8 cellular contexts compared by ENCODE assay signal in the genomic region with DNA sequence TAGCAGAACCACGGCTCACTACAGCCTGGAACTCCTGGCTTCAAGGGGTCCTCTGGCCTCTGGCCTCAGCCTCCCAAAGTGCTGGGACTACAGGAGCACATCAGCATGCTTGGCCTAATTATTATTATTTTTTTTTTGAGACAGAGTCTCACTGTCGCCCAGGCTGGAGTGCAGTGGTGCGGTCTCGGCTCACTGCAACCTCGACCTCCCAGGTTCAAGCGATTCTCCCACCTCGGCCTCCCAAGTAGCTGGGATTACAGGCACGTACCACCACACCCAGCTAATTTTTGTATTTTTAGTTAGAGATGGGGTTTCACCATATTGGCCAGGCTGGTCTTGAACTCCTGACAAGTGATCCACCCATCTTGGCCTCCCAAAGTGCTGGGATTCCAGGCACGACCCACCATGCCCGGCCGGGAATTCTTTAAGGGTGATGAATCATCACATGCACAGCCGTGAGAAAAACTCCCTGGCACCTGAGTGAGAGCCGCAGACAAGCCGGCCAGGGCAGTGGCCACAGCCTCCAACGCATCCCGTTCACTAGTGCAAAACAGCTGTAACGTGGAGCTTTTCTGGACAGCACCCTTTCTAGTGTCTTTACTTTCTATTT. TPM values are rescaled to one million over a fixed set of nuclear protein-coding genes. Genes with fewer than 3 reads are reported as not detected.
DNase-seq lines count a peak whose midpoint lies in the region; FAIRE-seq and TF ChIP-seq lines count a peak whose summit lies in the region.
"Not testable (repeated sequence)": the region's sequence is repeated elsewhere in the genome, so short reads cannot be mapped to it uniquely, and the experiment has no call there.

No MANE protein-coding gene starts in this region.

- intact Hi-C loops in CD4-positive, alpha-beta memory T cell (cut with micrococcal nuclease): not testable (repeated sequence)

- peak overlapping the region; percentile 14 to 36 for H3K4me3 ChIP-seq in CD4-positive, alpha-beta memory T cell (ENCODE audit: low read length in 2 of 2)
- H3K4me3 ChIP-seq in SK-N-MC: peak overlapping the region; percentile 91; the same call in 1 of the 2 replicates
- peak overlapping the region; percentile 7 for H3K4me3 ChIP-seq in effector memory CD4-positive, alpha-beta T cell (ENCODE audit: insufficient read depth, low read depth, low read length, poor library complexity, severe bottlenecking)
- not testable (repeated sequence) for H3K4me3 ChIP-seq in thymus (ENCODE audit: low read length)

- not testable (repeated sequence) for DNase-seq in CD4-positive, alpha-beta memory T cell; SK-N-MC (ENCODE audit: low read depth, low spot score); activated naive CD4-positive, alpha-beta T cell treated with anti-CD3 and anti-CD28 coated beads, Interleukin-2, amount 10 ng/mL, durations not matched to agents 7 days and 5 days; effector memory CD4-positive, alpha-beta T cell; neural crest cell (ENCODE audit: low read depth, low spot score)
- DNase-seq in HTR-8/SVneo (ENCODE audit: insufficient read length, low spot score) (peak; percentile 90), iris pigment epithelial cell (ENCODE audit: low read depth) (peak; percentile 87)

- H3K27me3 ChIP-seq in CD4-positive, alpha-beta memory T cell (ENCODE audit: insufficient read depth, low read length); effector memory CD4-positive, alpha-beta T cell (replicated peaks; ENCODE audit: control insufficient read depth, insufficient read depth, low read length, poor library complexity, severe bottlenecking); thymus (ENCODE audit: control insufficient read depth, insufficient read depth): not testable (repeated sequence)

- H3K9me3 Mint-ChIP-seq in CD4-positive, alpha-beta memory T cell; activated naive CD4-positive, alpha-beta T cell treated with anti-CD3 and anti-CD28 coated beads, Interleukin-2, amount 10 ng/mL, durations not matched to agents 7 days and 5 days; neural crest cell: not testable (repeated sequence)

- H3K36me3 Mint-ChIP-seq in CD4-positive, alpha-beta memory T cell: peaks cover 0 to 16% of the 10 kb centered on the region in 2 donors
- H3K36me3 Mint-ChIP-seq in activated naive CD4-positive, alpha-beta T cell treated with anti-CD3 and anti-CD28 coated beads, Interleukin-2, amount 10 ng/mL, durations not matched to agents 7 days and 5 days: peaks cover 25% of the 10 kb centered on the region
- not testable (repeated sequence) for H3K36me3 Mint-ChIP-seq in neural crest cell (ENCODE audit: low read depth)

- peak overlapping the region; percentile 91 for H3K27ac ChIP-seq in CD4-positive, alpha-beta memory T cell (ENCODE audit: low read depth, low read length)
- H3K27ac ChIP-seq in SK-N-MC (0 out of 2 replicates have a peak overlapping the region, but pooled peaks have one; percentile 0), thymus (ENCODE audit: low read depth) (peak overlapping the region; percentile 31)
- peak overlapping the region; percentile 93 for H3K27ac ChIP-seq in effector memory CD4-positive, alpha-beta T cell (ENCODE audit: insufficient read depth, low read length, poor library complexity, severe bottlenecking)

- not testable (repeated sequence) for H3K9ac ChIP-seq in SK-N-MC (ENCODE audit: insufficient read length)

- FAIRE-seq in HTR-8/SVneo (lab: Jason Lieb, UNC): peak; percentile 38

- H3K27me3 Mint-ChIP-seq in CD4-positive, alpha-beta memory T cell; activated naive CD4-positive, alpha-beta T cell treated with anti-CD3 and anti-CD28 coated beads, Interleukin-2, amount 10 ng/mL, durations not matched to agents 7 days and 5 days; neural crest cell (ENCODE audit: low read depth): not testable (repeated sequence)

- WGBS in thymus: 94% methylated on average over 17 of the region's 17 CpGs

- POLR2A ChIA-PET in CD4-positive, alpha-beta memory T cell (lab: Charles Lee; ENCODE audit: partially characterized antibody): interaction anchor here (6.4 to 6.8 kb wide), 2 partner anchors 15 to 22 kb away, joined by 49 to 52 read pairs; a partner anchor contains a TSS

- not testable (repeated sequence) for H3K36me3 ChIP-seq in CD4-positive, alpha-beta memory T cell (ENCODE audit: insufficient read depth, low read length); SK-N-MC (ENCODE audit: insufficient read depth, low read length); effector memory CD4-positive, alpha-beta T cell (ENCODE audit: control insufficient read depth, insufficient read depth, low read length); thymus (ENCODE audit: control insufficient read depth, insufficient read depth)

- H3K4me1 ChIP-seq in CD4-positive, alpha-beta memory T cell (ENCODE audit: insufficient read depth, low read length): peaks cover 88% of the 10 kb centered on the region
- H3K4me1 ChIP-seq in effector memory CD4-positive, alpha-beta T cell (ENCODE audit: control insufficient read depth, insufficient read depth, low read length, poor library complexity, severe bottlenecking): peaks cover 82% of the 10 kb centered on the region
- H3K4me1 ChIP-seq in thymus (ENCODE audit: control insufficient read depth, insufficient read depth, low read length): peaks cover 60% of the 10 kb centered on the region

- peaks cover 53 to 91% (median 73%) of the 10 kb centered on the region in 4 donors for H3K4me1 Mint-ChIP-seq in CD4-positive, alpha-beta memory T cell
- peaks cover 83% of the 10 kb centered on the region for H3K4me1 Mint-ChIP-seq in activated naive CD4-positive, alpha-beta T cell treated with anti-CD3 and anti-CD28 coated beads, Interleukin-2, amount 10 ng/mL, durations not matched to agents 7 days and 5 days
- peaks cover 66% of the 10 kb centered on the region for H3K4me1 Mint-ChIP-seq in neural crest cell

- not testable (repeated sequence) for TF ChIP-seq CTCF in neural crest cell (conservative IDR thresholded peaks at IDR 0.05)

- CTCF ChIA-PET in CD4-positive, alpha-beta memory T cell (lab: Charles Lee; ENCODE audit: partially characterized antibody): interaction anchor here (9.3 kb wide), 1 partner anchor 22 kb away, joined by 90 read pairs; no protein-coding TSS in a partner anchor
- CTCF ChIA-PET in activated naive CD4-positive, alpha-beta T cell treated with anti-CD3 and anti-CD28 coated beads, Interleukin-2, amount 10 ng/mL, durations not matched to agents 7 days and 5 days (lab: Charles Lee): interaction anchor here (0.6 to 7.3 kb wide), 3 partner anchors 15 to 22 kb away, joined by 3 to 58 read pairs (median 34); no protein-coding TSS in a partner anchor

- peak overlapping the region; percentile 90 to 99 (median 97) for H3K27ac Mint-ChIP-seq in CD4-positive, alpha-beta memory T cell
- peak overlapping the region; percentile 89 for H3K27ac Mint-ChIP-seq in activated naive CD4-positive, alpha-beta T cell treated with anti-CD3 and anti-CD28 coated beads, Interleukin-2, amount 10 ng/mL, durations not matched to agents 7 days and 5 days
- H3K27ac Mint-ChIP-seq in neural crest cell (ENCODE audit: unreplicated experiment): not testable (repeated sequence)

- H3K9me3 ChIP-seq in CD4-positive, alpha-beta memory T cell (ENCODE audit: control insufficient read depth in 1 of 2, low read length in 2 of 2); SK-N-MC (ENCODE audit: low read depth, low read length); effector memory CD4-positive, alpha-beta T cell (ENCODE audit: control insufficient read depth, low read length); thymus (ENCODE audit: control insufficient read depth): not testable (repeated sequence)

- H3K4me3 Mint-ChIP-seq in CD4-positive, alpha-beta memory T cell: peak overlapping the region; percentile 82 to 97 (median 90)
- peak overlapping the region; percentile 97 for H3K4me3 Mint-ChIP-seq in activated naive CD4-positive, alpha-beta T cell treated with anti-CD3 and anti-CD28 coated beads, Interleukin-2, amount 10 ng/mL, durations not matched to agents 7 days and 5 days
- H3K4me3 Mint-ChIP-seq in neural crest cell: peak overlapping the region; percentile 23

RNA-seq across cellular contexts. Expression of a gene that starts 3.1 kb away (rescaled TPM):
- 100 to 1,000 TPM; 127 to 129 TPM for total RNA-seq in CD4-positive, alpha-beta memory T cell
- 10 to 100 TPM; 24.7 to 39.7 TPM for polyA plus RNA-seq in CD4-positive, alpha-beta memory T cell
- total RNA-seq in neural crest cell: 72.0 TPM in 2 replicates
- polyA plus RNA-seq in thymus: 33.2 TPM

RNA-seq across cellular contexts. Expression of a gene that starts 14.8 kb away (rescaled TPM):
- total RNA-seq in CD4-positive, alpha-beta memory T cell: 10 to 100 TPM; 44.4 to 47.8 TPM
- 10 to 100 TPM; 11.2 to 19.1 TPM for polyA plus RNA-seq in CD4-positive, alpha-beta memory T cell
- 62.3 and 65.6 TPM in 2 replicates for total RNA-seq in neural crest cell
- 24.0 TPM for polyA plus RNA-seq in thymus

RNA-seq across cellular contexts. Expression of a gene that starts 29.3 kb away (rescaled TPM):
- total RNA-seq in CD4-positive, alpha-beta memory T cell: 1 to 10 TPM; 2.1 to 2.4 TPM
- under 1 TPM in 1 of 2 donors, not detected in 1; 0.13 TPM for polyA plus RNA-seq in CD4-positive, alpha-beta memory T cell
- total RNA-seq in neural crest cell: 1.2 and 1.4 TPM in 2 replicates
- polyA plus RNA-seq in thymus: 10.0 TPM

Comparison
In these comparisons a context has a peak if more than half of its experiments do, and no peak if none do; other contexts are left out.
1. H3K27ac ChIP-seq: peak in every context shown above with its lines; median percentile 93 in effector memory CD4-positive, alpha-beta T cell; 91 in CD4-positive, alpha-beta memory T cell; 31 in thymus; 0 in SK-N-MC.
2. H3K4me3 Mint-ChIP-seq: peak in every context shown above with its lines; median percentile 97 in activated naive CD4-positive, alpha-beta T cell treated with anti-CD3 and anti-CD28 coated beads, Interleukin-2, amount 10 ng/mL, durations not matched to agents 7 days and 5 days; 90 in CD4-positive, alpha-beta memory T cell; 23 in neural crest cell.